In genomic region chr11:65899356-65900124, GRCh38 we compare ENCODE assay signal across 8 cellular contexts. TPM values are rescaled to one million over a fixed set of nuclear protein-coding genes. Genes with fewer than 3 reads are reported as not detected.
DNase-seq lines count a peak whose midpoint lies in the region; ATAC-seq and TF ChIP-seq lines count a peak whose summit lies in the region.

No MANE protein-coding gene starts in this region.

- peak overlapping the region in 2 of 4 donors; percentile 32 to 71 for H3K4me3 Mint-ChIP-seq in CD4-positive, CD25-positive, alpha-beta regulatory T cell

- no peak overlapping the region for H3K27ac Mint-ChIP-seq in CD4-positive, CD25-positive, alpha-beta regulatory T cell

- H3K4me1 ChIP-seq in CD4-positive, CD25-positive, alpha-beta regulatory T cell (ENCODE audit: control insufficient read depth, insufficient read depth, low read length, poor library complexity, severe bottlenecking), result peaks cover 22% of the 10 kb centered on the region
- peaks cover 19% of the 10 kb centered on the region for H3K4me1 ChIP-seq in effector memory CD4-positive, alpha-beta T cell (ENCODE audit: control insufficient read depth, insufficient read depth, low read length, poor library complexity, severe bottlenecking)
- H3K4me1 ChIP-seq in mucosa of descending colon (ENCODE audit: low read depth), result peaks cover 16% of the 10 kb centered on the region

- no peak for ATAC-seq in CD4-positive, CD25-positive, alpha-beta regulatory T cell (ENCODE audit: low read depth in 2 of 2)
- ATAC-seq in mucosa of descending colon (peak; percentile 61), GM18517 (IDR thresholded peaks at IDR 0.05; ENCODE audit: unreplicated experiment) (no peak)

- in situ Hi-C loops in KBM-7 (cut with MboI; ENCODE audit: low pct_unique_long_range_greater_than_20kb, low sequenced_read_pairs), result no loop called here

- DNase-seq in CD4-positive, CD25-positive, alpha-beta regulatory T cell, result peak in 2 of 3 donors; percentile 51 to 63
- DNase-seq in KBM-7 (peak; percentile 74), mucosa of descending colon (peak in 2 of 3 donors; percentile 71 to 82), midbrain (lab: John Stamatoyannopoulos, UW) (no peak)
- DNase-seq in activated CD4-positive, alpha-beta T cell treated with anti-CD3 and anti-CD28 coated beads, Interleukin-2, amount 50 U/mL, for 1 hour, result peak; percentile 48
- DNase-seq in effector memory CD4-positive, alpha-beta T cell, result peak; percentile 44 to 46 (median 45)
- DNase-seq in stimulated activated naive CD4-positive, alpha-beta T cell (lab: John Stamatoyannopoulos, UW), result peak in 4 of 6 experiments; percentile 7 to 35 (median 24)

- H3K27ac ChIP-seq in CD4-positive, CD25-positive, alpha-beta regulatory T cell (ENCODE audit: insufficient read depth, low read length, poor library complexity, severe bottlenecking), result peak overlapping the region; percentile 33
- H3K27ac ChIP-seq in effector memory CD4-positive, alpha-beta T cell (ENCODE audit: insufficient read depth, low read length, poor library complexity, severe bottlenecking), result peak overlapping the region; percentile 26

- H3K9me3 ChIP-seq in CD4-positive, CD25-positive, alpha-beta regulatory T cell (ENCODE audit: control insufficient read depth in 2 of 2, low read length in 2 of 2), result no peaks in the 10 kb centered on the region
- no peaks in the 10 kb centered on the region for H3K9me3 ChIP-seq in effector memory CD4-positive, alpha-beta T cell (ENCODE audit: control insufficient read depth, low read length)
- H3K9me3 ChIP-seq in mucosa of descending colon, result no peaks in the 10 kb centered on the region

- intact Hi-C loops in mucosa of descending colon (cut with DNase I, micrococcal nuclease), result no loop called here

- H3K9me3 Mint-ChIP-seq in CD4-positive, CD25-positive, alpha-beta regulatory T cell, result peaks cover 0 to 2% (median 0%) of the 10 kb centered on the region in 7 donors

- peaks cover 3% of the 10 kb centered on the region for H3K27me3 ChIP-seq in CD4-positive, CD25-positive, alpha-beta regulatory T cell (ENCODE audit: control insufficient read depth, insufficient read depth, low read length)
- H3K27me3 ChIP-seq in effector memory CD4-positive, alpha-beta T cell (replicated peaks; ENCODE audit: control insufficient read depth, insufficient read depth, low read length, poor library complexity, severe bottlenecking), result peaks cover 11% of the 10 kb centered on the region

- H3K27me3 Mint-ChIP-seq in CD4-positive, CD25-positive, alpha-beta regulatory T cell, result peaks cover 29% of the 10 kb centered on the region

- H3K36me3 ChIP-seq in CD4-positive, CD25-positive, alpha-beta regulatory T cell (ENCODE audit: control insufficient read depth, insufficient read depth, low read length), result no peaks in the 10 kb centered on the region
- no peaks in the 10 kb centered on the region for H3K36me3 ChIP-seq in effector memory CD4-positive, alpha-beta T cell (ENCODE audit: control insufficient read depth, insufficient read depth, low read length)
- H3K36me3 ChIP-seq in mucosa of descending colon (ENCODE audit: low read depth), result no peaks in the 10 kb centered on the region

- no peak overlapping the region for H3K4me3 ChIP-seq in CD4-positive, CD25-positive, alpha-beta regulatory T cell (ENCODE audit: low read depth, low read length)
- H3K4me3 ChIP-seq in effector memory CD4-positive, alpha-beta T cell (ENCODE audit: insufficient read depth, low read depth, low read length, poor library complexity, severe bottlenecking), result peak overlapping the region; percentile 54
- no peak overlapping the region for H3K4me3 ChIP-seq in mucosa of descending colon

- no peak for TF ChIP-seq CTCF in mucosa of descending colon (IDR thresholded peaks at IDR 0.05)

- H3K4me1 Mint-ChIP-seq in CD4-positive, CD25-positive, alpha-beta regulatory T cell, result peaks cover 0 to 19% (median 5%) of the 10 kb centered on the region in 4 donors

- H3K36me3 Mint-ChIP-seq in CD4-positive, CD25-positive, alpha-beta regulatory T cell, result no peaks in the 10 kb centered on the region

RNA-seq across cellular contexts. Expression of gene FOSL1, which starts 0.6 kb away (rescaled TPM):
- total RNA-seq in CD4-positive, CD25-positive, alpha-beta regulatory T cell, result 2.7 TPM
- not detected for polyA plus RNA-seq in CD4-positive, CD25-positive, alpha-beta regulatory T cell
- total RNA-seq in mucosa of descending colon, result 1 to 10 TPM; 1.2 to 1.6 (median 1.2) TPM

RNA-seq across cellular contexts. Expression of gene CCDC85B, which starts 9.1 kb away (rescaled TPM):
- total RNA-seq in CD4-positive, CD25-positive, alpha-beta regulatory T cell, result 20.7 TPM
- polyA plus RNA-seq in CD4-positive, CD25-positive, alpha-beta regulatory T cell, result 10 to 100 TPM; 58.7 to 74.0 (median 63.2) TPM
- 10 to 100 TPM in 1 of 3 donors, 1 to 10 TPM in 2; 4.5 to 22.3 (median 9.2) TPM for total RNA-seq in mucosa of descending colon

RNA-seq across cellular contexts. Expression of gene FIBP, which starts 11.3 kb away (rescaled TPM):
- 29.8 TPM for total RNA-seq in CD4-positive, CD25-positive, alpha-beta regulatory T cell
- 10 to 100 TPM; 71.0 to 81.7 (median 72.7) TPM for polyA plus RNA-seq in CD4-positive, CD25-positive, alpha-beta regulatory T cell
- 10 to 100 TPM; 35.8 to 52.8 (median 47.0) TPM for total RNA-seq in mucosa of descending colon

RNA-seq across cellular contexts. Expression of gene C11orf68, which starts 19.3 kb away (rescaled TPM):
- total RNA-seq in CD4-positive, CD25-positive, alpha-beta regulatory T cell, result 21.6 TPM
- polyA plus RNA-seq in CD4-positive, CD25-positive, alpha-beta regulatory T cell, result 10 to 100 TPM; 65.8 to 90.7 (median 85.0) TPM
- total RNA-seq in mucosa of descending colon, result 10 to 100 TPM; 24.9 to 42.2 (median 28.8) TPM

RNA-seq across cellular contexts. Expression of gene DRAP1, which starts 19.7 kb away (rescaled TPM):
- 82.8 TPM for total RNA-seq in CD4-positive, CD25-positive, alpha-beta regulatory T cell
- 100 to 1,000 TPM in 2 of 4 donors, 10 to 100 TPM in 2; 78.2 to 106 (median 91.4) TPM for polyA plus RNA-seq in CD4-positive, CD25-positive, alpha-beta regulatory T cell
- total RNA-seq in mucosa of descending colon, result 10 to 100 TPM; 39.9 to 74.8 (median 61.6) TPM
